ENCODE assay signal across 8 cellular contexts in genomic region chr9:122931851-122932199, GRCh38. TPM values are rescaled to one million over a fixed set of nuclear protein-coding genes. Genes with fewer than 3 reads are reported as not detected.
DNase-seq lines count a peak whose midpoint lies in the region; ATAC-seq, FAIRE-seq and TF ChIP-seq lines count a peak whose summit lies in the region.

No MANE protein-coding gene starts in this region.

- H3K27ac ChIP-seq in kidney (ENCODE audit: low read depth in 2 of 2, low read length in 2 of 2) (peak overlapping the region; percentile 37 to 68), transverse colon (peak overlapping the region; percentile 87 to 92 (median 90))

- H3K27me3 Mint-ChIP-seq in activated naive CD4-positive, alpha-beta T cell treated with anti-CD3 and anti-CD28 coated beads, Interleukin-2, amount 50 U/mL, for 24 hours: no peaks in the 10 kb centered on the region
- H3K27me3 Mint-ChIP-seq in activated naive CD8-positive, alpha-beta T cell treated with anti-CD3 and anti-CD28 coated beads, Interleukin-2, amount 10 ng/mL, durations not matched to agents 7 days and 5 days: no peaks in the 10 kb centered on the region
- no peaks in the 10 kb centered on the region for H3K27me3 Mint-ChIP-seq in stimulated activated memory B cell treated with anti-CD40 and anti-IgM and Interleukin-4, amounts not matched to agents 10 μg/mL and 1 μg/mL and 100 μg/mL, for 72 hours
- no peaks in the 10 kb centered on the region for H3K27me3 Mint-ChIP-seq in T-cell

- no peak for FAIRE-seq in kidney (lab: Jason Lieb, UNC)

- TF ChIP-seq EP300 in transverse colon (IDR thresholded peaks at IDR 0.05; ENCODE audit: low read depth): no peak

- peaks cover 8 to 9% of the 10 kb centered on the region in 2 donors for H3K4me1 ChIP-seq in kidney (ENCODE audit: control insufficient read depth in 1 of 2, insufficient read depth in 1 of 2, low read depth in 1 of 2, low read length in 2 of 2)
- peaks cover 6 to 35% (median 23%) of the 10 kb centered on the region in 4 donors for H3K4me1 ChIP-seq in transverse colon

- no peaks in the 10 kb centered on the region for H3K9me3 Mint-ChIP-seq in activated naive CD4-positive, alpha-beta T cell treated with anti-CD3 and anti-CD28 coated beads, Interleukin-2, amount 50 U/mL, for 24 hours
- H3K9me3 Mint-ChIP-seq in activated naive CD8-positive, alpha-beta T cell treated with anti-CD3 and anti-CD28 coated beads, Interleukin-2, amount 10 ng/mL, durations not matched to agents 7 days and 5 days: no peaks in the 10 kb centered on the region
- H3K9me3 Mint-ChIP-seq in stimulated activated memory B cell treated with anti-CD40 and anti-IgM and Interleukin-4, amounts not matched to agents 10 μg/mL and 1 μg/mL and 100 μg/mL, for 72 hours: no peaks in the 10 kb centered on the region
- no peaks in the 10 kb centered on the region for H3K9me3 Mint-ChIP-seq in T-cell

- TF ChIP-seq POLR2A in transverse colon (IDR thresholded peaks at IDR 0.05): no peak

- peak overlapping the region; percentile 66 to 72 for H3K9ac ChIP-seq in kidney (ENCODE audit: low read length in 2 of 2)

- TF ChIP-seq CTCF in kidney (IDR thresholded peaks at IDR 0.05; ENCODE audit: borderline replicate concordance, extremely low read depth, insufficient read depth) (no peak), transverse colon (IDR thresholded peaks at IDR 0.05) (no peak)

- POLR2A ChIA-PET in activated naive CD8-positive, alpha-beta T cell treated with anti-CD3 and anti-CD28 coated beads, Interleukin-2, amount 10 ng/mL, durations not matched to agents 7 days and 5 days (lab: Charles Lee): interaction anchor here (0.5 to 4.2 kb wide), 10 partner anchors 10 to 903 kb away, joined by 3 to 55 read pairs (median 4); partner anchors contain the start of genes PDCL, RABGAP1, RC3H2 and ZBTB6
- POLR2A ChIA-PET in T-cell (lab: Charles Lee): interaction anchor here (0.6 to 1.4 kb wide), 4 partner anchors 9 to 409 kb away, joined by 3 to 23 read pairs (median 7); partner anchors contain the start of genes RABGAP1 (in 1 of the 2) and RC3H2 (in 1 of the 2)

- no peak for ATAC-seq in activated naive CD8-positive, alpha-beta T cell treated with anti-CD3 and anti-CD28 coated beads, Interleukin-2, amount 10 ng/mL, durations not matched to agents 7 days and 5 days (ENCODE audit: low read depth)
- ATAC-seq in stimulated activated memory B cell treated with anti-CD40 and anti-IgM and Interleukin-4, amounts not matched to agents 10 μg/mL and 1 μg/mL and 100 μg/mL, for 72 hours: no peak
- no peak for ATAC-seq in T-cell (replicated peaks in 1 of 4)

- no peaks in the 10 kb centered on the region for H3K9me3 ChIP-seq in kidney (ENCODE audit: control insufficient read depth in 1 of 2, low read length in 2 of 2)
- no peaks in the 10 kb centered on the region for H3K9me3 ChIP-seq in transverse colon

- WGBS in transverse colon (ENCODE audit: low coverage in 1 of 2), 2 donors: 0 to 1% methylated on average over 3 to 8 of the region's 8 CpGs

- intact Hi-C loops in kidney (cut with DNase I) (no loop called here), transverse colon (cut with DNase I; ENCODE audit: low total_unique reads) (no loop called here)

- CTCF ChIA-PET in T-cell (lab: Charles Lee): interaction anchor here (0.6 to 1.5 kb wide), 9 partner anchors 9 to 669 kb away, joined by 3 to 10 read pairs (median 4); partner anchors contain the start of genes RABGAP1 (in 2 of the 2), RC3H2 (in 1 of the 2) and ZBTB6 (in 1 of the 2)

- in situ Hi-C loops in transverse colon (cut with MboI; ENCODE audit: low pct_ligation_motif_present in 1 of 4, low pct_unique_long_range_greater_than_20kb in 1 of 4, low sequenced_read_pairs in 3 of 4): no loop called here

- peak overlapping the region; percentile 82 to 99 for H3K4me3 ChIP-seq in kidney (ENCODE audit: low read length in 2 of 2)
- peak overlapping the region; percentile 85 to 95 (median 89) for H3K4me3 ChIP-seq in transverse colon

- no peaks in the 10 kb centered on the region for H3K36me3 Mint-ChIP-seq in activated naive CD4-positive, alpha-beta T cell treated with anti-CD3 and anti-CD28 coated beads, Interleukin-2, amount 50 U/mL, for 24 hours
- peaks cover 11% of the 10 kb centered on the region for H3K36me3 Mint-ChIP-seq in activated naive CD8-positive, alpha-beta T cell treated with anti-CD3 and anti-CD28 coated beads, Interleukin-2, amount 10 ng/mL, durations not matched to agents 7 days and 5 days
- peaks cover 6% of the 10 kb centered on the region for H3K36me3 Mint-ChIP-seq in stimulated activated memory B cell treated with anti-CD40 and anti-IgM and Interleukin-4, amounts not matched to agents 10 μg/mL and 1 μg/mL and 100 μg/mL, for 72 hours
- H3K36me3 Mint-ChIP-seq in T-cell: peaks cover 4% of the 10 kb centered on the region

- H3K27me3 ChIP-seq in transverse colon: no peaks in the 10 kb centered on the region

- H3K4me1 Mint-ChIP-seq in activated naive CD4-positive, alpha-beta T cell treated with anti-CD3 and anti-CD28 coated beads, Interleukin-2, amount 50 U/mL, for 24 hours: peaks cover 27% of the 10 kb centered on the region
- peaks cover 13% of the 10 kb centered on the region for H3K4me1 Mint-ChIP-seq in activated naive CD8-positive, alpha-beta T cell treated with anti-CD3 and anti-CD28 coated beads, Interleukin-2, amount 10 ng/mL, durations not matched to agents 7 days and 5 days
- H3K4me1 Mint-ChIP-seq in stimulated activated memory B cell treated with anti-CD40 and anti-IgM and Interleukin-4, amounts not matched to agents 10 μg/mL and 1 μg/mL and 100 μg/mL, for 72 hours: peaks cover 14% of the 10 kb centered on the region
- peaks cover 17 to 24% (median 18%) of the 10 kb centered on the region in 3 donors for H3K4me1 Mint-ChIP-seq in T-cell

- no peak overlapping the region for H3K4me3 Mint-ChIP-seq in activated naive CD4-positive, alpha-beta T cell treated with anti-CD3 and anti-CD28 coated beads, Interleukin-2, amount 50 U/mL, for 24 hours
- no peak overlapping the region for H3K4me3 Mint-ChIP-seq in activated naive CD8-positive, alpha-beta T cell treated with anti-CD3 and anti-CD28 coated beads, Interleukin-2, amount 10 ng/mL, durations not matched to agents 7 days and 5 days
- no peak overlapping the region for H3K4me3 Mint-ChIP-seq in stimulated activated memory B cell treated with anti-CD40 and anti-IgM and Interleukin-4, amounts not matched to agents 10 μg/mL and 1 μg/mL and 100 μg/mL, for 72 hours
- H3K4me3 Mint-ChIP-seq in T-cell: no peak overlapping the region

- DNase-seq in activated naive CD4-positive, alpha-beta T cell treated with anti-CD3 and anti-CD28 coated beads, Interleukin-2, amount 50 U/mL, for 16 hours: no peak
- DNase-seq in activated naive CD8-positive, alpha-beta T cell treated with anti-CD3 and anti-CD28 coated beads, Interleukin-2, amount 10 ng/mL, durations not matched to agents 7 days and 5 days: no peak
- DNase-seq in kidney (no peak), transverse colon (no peak), T-cell (no peak)
- no peak for DNase-seq in stimulated activated CD8-positive, alpha-beta memory T cell treated with anti-CD3 and anti-CD28 coated beads, Interleukin-4, amount 100 ng/mL, for 48 hours

- peak overlapping the region; percentile 96 for H3K27ac Mint-ChIP-seq in activated naive CD4-positive, alpha-beta T cell treated with anti-CD3 and anti-CD28 coated beads, Interleukin-2, amount 50 U/mL, for 24 hours
- peak overlapping the region; percentile 85 for H3K27ac Mint-ChIP-seq in activated naive CD8-positive, alpha-beta T cell treated with anti-CD3 and anti-CD28 coated beads, Interleukin-2, amount 10 ng/mL, durations not matched to agents 7 days and 5 days
- H3K27ac Mint-ChIP-seq in stimulated activated memory B cell treated with anti-CD40 and anti-IgM and Interleukin-4, amounts not matched to agents 10 μg/mL and 1 μg/mL and 100 μg/mL, for 72 hours: no peak overlapping the region
- H3K27ac Mint-ChIP-seq in T-cell: peak overlapping the region in 1 of 2 donors; percentile 92

- H3K36me3 ChIP-seq in kidney (ENCODE audit: control insufficient read depth in 1 of 2, insufficient read depth in 2 of 2, low read length in 2 of 2) (peaks cover 4 to 6% of the 10 kb centered on the region in 2 donors), transverse colon (peaks cover 0 to 6% (median 0%) of the 10 kb centered on the region in 4 donors)

RNA-seq across cellular contexts. Expression of gene ZBTB26, which starts 0.5 kb away (rescaled TPM):
- total RNA-seq in activated naive CD8-positive, alpha-beta T cell treated with anti-CD3 and anti-CD28 coated beads, Interleukin-2, amount 10 ng/mL, durations not matched to agents 7 days and 5 days: 10 to 100 TPM in 1 of 2 experiments, 1 to 10 TPM in 1; 8.3 to 11.2 TPM
- total RNA-seq in kidney: 8.2 TPM
- 3.4 TPM for polyA plus RNA-seq in kidney (ENCODE audit: insufficient read depth, low read depth, low replicate concordance)
- 10 to 100 TPM in 1 of 4 donors, 1 to 10 TPM in 3; 6.7 to 18.5 (median 8.0) TPM for total RNA-seq in transverse colon
- 1 to 10 TPM; 5.4 to 7.3 (median 6.0) TPM for total RNA-seq in T-cell

RNA-seq across cellular contexts. Expression of gene RABGAP1, which starts 9.0 kb away (rescaled TPM):
- total RNA-seq in activated naive CD8-positive, alpha-beta T cell treated with anti-CD3 and anti-CD28 coated beads, Interleukin-2, amount 10 ng/mL, durations not matched to agents 7 days and 5 days: 10 to 100 TPM; 25.5 to 27.7 TPM
- total RNA-seq in kidney (61.1 TPM), transverse colon (100 to 1,000 TPM in 2 of 4 donors, 10 to 100 TPM in 2; 56.1 to 114 (median 88.9) TPM), T-cell (10 to 100 TPM; 35.7 to 42.0 (median 37.7) TPM)
- 13.7 TPM for polyA plus RNA-seq in kidney (ENCODE audit: insufficient read depth, low read depth, low replicate concordance)

RNA-seq across cellular contexts. Expression of gene ZBTB6, which starts 18.7 kb away (rescaled TPM):
- total RNA-seq in activated naive CD8-positive, alpha-beta T cell treated with anti-CD3 and anti-CD28 coated beads, Interleukin-2, amount 10 ng/mL, durations not matched to agents 7 days and 5 days: 10 to 100 TPM; 13.0 to 13.6 TPM
- 9.8 TPM for total RNA-seq in kidney
- polyA plus RNA-seq in kidney (ENCODE audit: insufficient read depth, low read depth, low replicate concordance): 2.0 TPM
- total RNA-seq in transverse colon: 10 to 100 TPM in 1 of 4 donors, 1 to 10 TPM in 3; 5.2 to 10.1 (median 8.7) TPM
- total RNA-seq in T-cell: 10 to 100 TPM in 3 of 5 donors, 1 to 10 TPM in 2; 3.5 to 14.8 (median 13.4) TPM

RNA-seq across cellular contexts. Expression of gene RC3H2, which starts 26.7 kb away (rescaled TPM):
- total RNA-seq in activated naive CD8-positive, alpha-beta T cell treated with anti-CD3 and anti-CD28 coated beads, Interleukin-2, amount 10 ng/mL, durations not matched to agents 7 days and 5 days: 10 to 100 TPM; 52.6 to 55.0 TPM
- total RNA-seq in kidney (49.9 TPM), transverse colon (100 to 1,000 TPM in 1 of 4 donors, 10 to 100 TPM in 3; 42.5 to 163 (median 54.7) TPM), T-cell (10 to 100 TPM; 45.3 to 76.0 (median 59.8) TPM)
- 9.8 TPM for polyA plus RNA-seq in kidney (ENCODE audit: insufficient read depth, low read depth, low replicate concordance)
